1 cellular context compared by ENCODE assay signal in the genomic region with DNA sequence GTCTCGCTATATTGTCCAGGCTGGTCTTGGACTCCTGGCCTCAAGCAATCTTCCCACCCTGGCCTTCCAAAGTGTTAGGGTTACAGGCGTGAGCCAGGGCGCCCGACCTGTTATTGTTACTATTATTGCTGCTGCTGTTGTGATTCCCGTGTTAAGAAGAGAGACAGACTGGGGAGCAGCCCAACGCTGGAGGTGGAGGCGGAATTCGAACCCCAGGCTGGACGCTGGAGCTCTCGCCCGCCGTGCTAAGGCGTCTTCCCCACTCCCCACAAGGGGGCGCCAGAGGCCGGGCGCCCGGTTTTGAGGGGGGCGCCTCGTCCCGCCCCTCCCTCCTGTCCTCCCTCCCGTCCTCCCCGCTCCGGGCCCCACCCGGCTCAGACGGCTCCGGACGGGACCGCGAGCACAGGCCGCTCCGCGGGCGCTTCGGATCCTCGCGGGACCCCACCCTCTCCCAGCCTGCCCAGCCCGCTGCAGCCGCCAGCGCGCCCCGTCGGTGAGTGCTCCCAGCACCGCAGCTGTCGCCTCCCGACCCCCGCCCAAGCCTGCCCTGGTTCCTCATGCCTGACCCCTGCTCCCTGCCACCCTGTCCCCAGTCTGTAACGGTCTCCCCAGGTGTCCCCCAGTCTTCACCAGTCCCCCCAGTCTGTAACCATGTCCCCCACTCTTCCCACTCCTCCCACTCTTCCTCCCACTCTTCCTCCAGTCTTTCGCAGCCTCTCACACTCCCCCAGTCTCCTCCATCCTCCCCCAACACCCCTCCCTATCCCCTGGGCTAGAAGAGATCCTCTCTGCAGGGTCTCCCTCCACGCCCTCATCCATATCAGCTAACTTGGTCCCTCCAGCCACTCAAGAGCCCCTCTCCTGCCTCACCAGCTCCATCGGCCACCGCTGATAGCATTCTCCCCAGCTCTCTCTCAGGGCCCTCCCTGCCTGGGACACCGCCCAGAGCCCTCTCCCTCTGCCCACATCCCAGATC.
A peak's percentile ranks its signal among the peaks of the same experiment; 100 is the strongest.
TF ChIP-seq lines count a peak whose summit lies in the region.

A gene with protein sequence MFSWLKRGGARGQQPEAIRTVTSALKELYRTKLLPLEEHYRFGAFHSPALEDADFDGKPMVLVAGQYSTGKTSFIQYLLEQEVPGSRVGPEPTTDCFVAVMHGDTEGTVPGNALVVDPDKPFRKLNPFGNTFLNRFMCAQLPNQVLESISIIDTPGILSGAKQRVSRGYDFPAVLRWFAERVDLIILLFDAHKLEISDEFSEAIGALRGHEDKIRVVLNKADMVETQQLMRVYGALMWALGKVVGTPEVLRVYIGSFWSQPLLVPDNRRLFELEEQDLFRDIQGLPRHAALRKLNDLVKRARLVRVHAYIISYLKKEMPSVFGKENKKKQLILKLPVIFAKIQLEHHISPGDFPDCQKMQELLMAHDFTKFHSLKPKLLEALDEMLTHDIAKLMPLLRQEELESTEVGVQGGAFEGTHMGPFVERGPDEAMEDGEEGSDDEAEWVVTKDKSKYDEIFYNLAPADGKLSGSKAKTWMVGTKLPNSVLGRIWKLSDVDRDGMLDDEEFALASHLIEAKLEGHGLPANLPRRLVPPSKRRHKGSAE (plus strand): TSS at position 377 of the 976 bp plus-strand sequence. CDS start 3,191 bp downstream, outside the sequence.

TF ChIP-seq in K562, 482 proteins besides CTCF, POLR2A, EP300 and RAD21 (continued from another document and continues in another):
- TF ChIP-seq FOXP4 (CRISPR knock-in tag; IDR thresholded peaks at IDR 0.05; ENCODE audit: borderline replicate concordance): no peak
- TF ChIP-seq ZFP36 (IDR thresholded peaks at IDR 0.05; ENCODE audit: low read depth, low read length, partially characterized antibody): no peak
- no peak for TF ChIP-seq NR2C2 (CRISPR knock-in tag; IDR thresholded peaks at IDR 0.05)
- no peak for TF ChIP-seq NR2C2 (tag; IDR thresholded peaks at IDR 0.05)
- peak; percentile 90 for TF ChIP-seq POLR2G (IDR thresholded peaks at IDR 0.05; ENCODE audit: low read depth, low read length)
- no peak for TF ChIP-seq ZNF239 (CRISPR knock-in tag; IDR thresholded peaks at IDR 0.05)
- TF ChIP-seq DMBX1 (CRISPR knock-in tag; IDR thresholded peaks at IDR 0.05; ENCODE audit: borderline replicate concordance): no peak
- no peak for TF ChIP-seq NR2F6 (CRISPR knock-in tag; IDR thresholded peaks at IDR 0.05)
- TF ChIP-seq, protein P1, sequence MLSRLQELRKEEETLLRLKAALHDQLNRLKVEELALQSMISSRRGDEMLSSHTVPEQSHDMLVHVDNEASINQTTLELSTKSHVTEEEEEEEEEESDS (CRISPR knock-in tag; IDR thresholded peaks at IDR 0.05): no peak
- peak; percentile 83 for TF ChIP-seq BCOR (IDR thresholded peaks at IDR 0.05)
- no peak for TF ChIP-seq CEBPZ (IDR thresholded peaks at IDR 0.05; ENCODE audit: borderline replicate concordance, low read depth, low read length)
- peak; percentile 94 for TF ChIP-seq ADNP (tag; IDR thresholded peaks at IDR 0.05)
- no peak for TF ChIP-seq SRSF7 (optimal IDR thresholded peaks at IDR 0.05; ENCODE audit: low read depth, low read length)
- peak; percentile 59 for TF ChIP-seq RBM25 (IDR thresholded peaks at IDR 0.05; ENCODE audit: low read depth, low read length, severe bottlenecking)
- TF ChIP-seq, protein P2, sequence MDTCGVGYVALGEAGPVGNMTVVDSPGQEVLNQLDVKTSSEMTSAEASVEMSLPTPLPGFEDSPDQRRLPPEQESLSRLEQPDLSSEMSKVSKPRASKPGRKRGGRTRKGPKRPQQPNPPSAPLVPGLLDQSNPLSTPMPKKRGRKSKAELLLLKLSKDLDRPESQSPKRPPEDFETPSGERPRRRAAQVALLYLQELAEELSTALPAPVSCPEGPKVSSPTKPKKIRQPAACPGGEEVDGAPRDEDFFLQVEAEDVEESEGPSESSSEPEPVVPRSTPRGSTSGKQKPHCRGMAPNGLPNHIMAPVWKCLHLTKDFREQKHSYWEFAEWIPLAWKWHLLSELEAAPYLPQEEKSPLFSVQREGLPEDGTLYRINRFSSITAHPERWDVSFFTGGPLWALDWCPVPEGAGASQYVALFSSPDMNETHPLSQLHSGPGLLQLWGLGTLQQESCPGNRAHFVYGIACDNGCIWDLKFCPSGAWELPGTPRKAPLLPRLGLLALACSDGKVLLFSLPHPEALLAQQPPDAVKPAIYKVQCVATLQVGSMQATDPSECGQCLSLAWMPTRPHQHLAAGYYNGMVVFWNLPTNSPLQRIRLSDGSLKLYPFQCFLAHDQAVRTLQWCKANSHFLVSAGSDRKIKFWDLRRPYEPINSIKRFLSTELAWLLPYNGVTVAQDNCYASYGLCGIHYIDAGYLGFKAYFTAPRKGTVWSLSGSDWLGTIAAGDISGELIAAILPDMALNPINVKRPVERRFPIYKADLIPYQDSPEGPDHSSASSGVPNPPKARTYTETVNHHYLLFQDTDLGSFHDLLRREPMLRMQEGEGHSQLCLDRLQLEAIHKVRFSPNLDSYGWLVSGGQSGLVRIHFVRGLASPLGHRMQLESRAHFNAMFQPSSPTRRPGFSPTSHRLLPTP (IDR thresholded peaks at IDR 0.05; ENCODE audit: borderline replicate concordance, extremely low read depth, insufficient read length): peak; percentile 77
- TF ChIP-seq ZKSCAN8 (CRISPR knock-in tag; IDR thresholded peaks at IDR 0.05): no peak
- no peak for TF ChIP-seq USF2 (CRISPR knock-in tag; IDR thresholded peaks at IDR 0.05)
- TF ChIP-seq, protein P3, sequence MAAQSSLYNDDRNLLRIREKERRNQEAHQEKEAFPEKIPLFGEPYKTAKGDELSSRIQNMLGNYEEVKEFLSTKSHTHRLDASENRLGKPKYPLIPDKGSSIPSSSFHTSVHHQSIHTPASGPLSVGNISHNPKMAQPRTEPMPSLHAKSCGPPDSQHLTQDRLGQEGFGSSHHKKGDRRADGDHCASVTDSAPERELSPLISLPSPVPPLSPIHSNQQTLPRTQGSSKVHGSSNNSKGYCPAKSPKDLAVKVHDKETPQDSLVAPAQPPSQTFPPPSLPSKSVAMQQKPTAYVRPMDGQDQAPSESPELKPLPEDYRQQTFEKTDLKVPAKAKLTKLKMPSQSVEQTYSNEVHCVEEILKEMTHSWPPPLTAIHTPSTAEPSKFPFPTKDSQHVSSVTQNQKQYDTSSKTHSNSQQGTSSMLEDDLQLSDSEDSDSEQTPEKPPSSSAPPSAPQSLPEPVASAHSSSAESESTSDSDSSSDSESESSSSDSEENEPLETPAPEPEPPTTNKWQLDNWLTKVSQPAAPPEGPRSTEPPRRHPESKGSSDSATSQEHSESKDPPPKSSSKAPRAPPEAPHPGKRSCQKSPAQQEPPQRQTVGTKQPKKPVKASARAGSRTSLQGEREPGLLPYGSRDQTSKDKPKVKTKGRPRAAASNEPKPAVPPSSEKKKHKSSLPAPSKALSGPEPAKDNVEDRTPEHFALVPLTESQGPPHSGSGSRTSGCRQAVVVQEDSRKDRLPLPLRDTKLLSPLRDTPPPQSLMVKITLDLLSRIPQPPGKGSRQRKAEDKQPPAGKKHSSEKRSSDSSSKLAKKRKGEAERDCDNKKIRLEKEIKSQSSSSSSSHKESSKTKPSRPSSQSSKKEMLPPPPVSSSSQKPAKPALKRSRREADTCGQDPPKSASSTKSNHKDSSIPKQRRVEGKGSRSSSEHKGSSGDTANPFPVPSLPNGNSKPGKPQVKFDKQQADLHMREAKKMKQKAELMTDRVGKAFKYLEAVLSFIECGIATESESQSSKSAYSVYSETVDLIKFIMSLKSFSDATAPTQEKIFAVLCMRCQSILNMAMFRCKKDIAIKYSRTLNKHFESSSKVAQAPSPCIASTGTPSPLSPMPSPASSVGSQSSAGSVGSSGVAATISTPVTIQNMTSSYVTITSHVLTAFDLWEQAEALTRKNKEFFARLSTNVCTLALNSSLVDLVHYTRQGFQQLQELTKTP (IDR thresholded peaks at IDR 0.05; ENCODE audit: low read depth in 1 of 2, partially characterized antibody in 2 of 2): no peak
- TF ChIP-seq XRCC4 (IDR thresholded peaks at IDR 0.05; ENCODE audit: extremely low read depth, insufficient read depth, insufficient read length): no peak
- TF ChIP-seq EP400 (IDR thresholded peaks at IDR 0.05): 0 out of 2 replicates have a peak, but pooled peaks have one; percentile 54
- TF ChIP-seq CHD2 (IDR thresholded peaks at IDR 0.05; ENCODE audit: low read depth, low read length): 0 out of 2 replicates have a peak, but pooled peaks have one; percentile 44
- TF ChIP-seq TCF7 (IDR thresholded peaks at IDR 0.05; ENCODE audit: borderline replicate concordance): no peak
- peak; percentile 73 for TF ChIP-seq SMC3 (conservative IDR thresholded peaks at IDR 0.05; ENCODE audit: insufficient read depth, low read depth, low read length)
- TF ChIP-seq NBN (IDR thresholded peaks at IDR 0.05; ENCODE audit: low read depth): no peak
- TF ChIP-seq MYNN (IDR thresholded peaks at IDR 0.05): no peak
- TF ChIP-seq MYNN (CRISPR knock-in tag; IDR thresholded peaks at IDR 0.05): no peak
- TF ChIP-seq BCL6 (CRISPR knock-in tag; IDR thresholded peaks at IDR 0.05): no peak
- TF ChIP-seq, protein P4, sequence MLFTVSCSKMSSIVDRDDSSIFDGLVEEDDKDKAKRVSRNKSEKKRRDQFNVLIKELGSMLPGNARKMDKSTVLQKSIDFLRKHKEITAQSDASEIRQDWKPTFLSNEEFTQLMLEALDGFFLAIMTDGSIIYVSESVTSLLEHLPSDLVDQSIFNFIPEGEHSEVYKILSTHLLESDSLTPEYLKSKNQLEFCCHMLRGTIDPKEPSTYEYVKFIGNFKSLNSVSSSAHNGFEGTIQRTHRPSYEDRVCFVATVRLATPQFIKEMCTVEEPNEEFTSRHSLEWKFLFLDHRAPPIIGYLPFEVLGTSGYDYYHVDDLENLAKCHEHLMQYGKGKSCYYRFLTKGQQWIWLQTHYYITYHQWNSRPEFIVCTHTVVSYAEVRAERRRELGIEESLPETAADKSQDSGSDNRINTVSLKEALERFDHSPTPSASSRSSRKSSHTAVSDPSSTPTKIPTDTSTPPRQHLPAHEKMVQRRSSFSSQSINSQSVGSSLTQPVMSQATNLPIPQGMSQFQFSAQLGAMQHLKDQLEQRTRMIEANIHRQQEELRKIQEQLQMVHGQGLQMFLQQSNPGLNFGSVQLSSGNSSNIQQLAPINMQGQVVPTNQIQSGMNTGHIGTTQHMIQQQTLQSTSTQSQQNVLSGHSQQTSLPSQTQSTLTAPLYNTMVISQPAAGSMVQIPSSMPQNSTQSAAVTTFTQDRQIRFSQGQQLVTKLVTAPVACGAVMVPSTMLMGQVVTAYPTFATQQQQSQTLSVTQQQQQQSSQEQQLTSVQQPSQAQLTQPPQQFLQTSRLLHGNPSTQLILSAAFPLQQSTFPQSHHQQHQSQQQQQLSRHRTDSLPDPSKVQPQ (CRISPR knock-in tag; IDR thresholded peaks at IDR 0.05; ENCODE audit: borderline replicate concordance): no peak
- peak; percentile 34; the same call in 1 of the 2 replicates for TF ChIP-seq SMARCA5 (IDR thresholded peaks at IDR 0.05)
- no peak for TF ChIP-seq NELFE (IDR thresholded peaks at IDR 0.05; ENCODE audit: insufficient read depth, insufficient read length)
- no peak for TF ChIP-seq ATF1 (CRISPR knock-in tag; IDR thresholded peaks at IDR 0.05)
- peak; percentile 38; the same call in 1 of the 2 replicates for TF ChIP-seq ATF1 (tag; IDR thresholded peaks at IDR 0.05)
- TF ChIP-seq, protein P5, sequence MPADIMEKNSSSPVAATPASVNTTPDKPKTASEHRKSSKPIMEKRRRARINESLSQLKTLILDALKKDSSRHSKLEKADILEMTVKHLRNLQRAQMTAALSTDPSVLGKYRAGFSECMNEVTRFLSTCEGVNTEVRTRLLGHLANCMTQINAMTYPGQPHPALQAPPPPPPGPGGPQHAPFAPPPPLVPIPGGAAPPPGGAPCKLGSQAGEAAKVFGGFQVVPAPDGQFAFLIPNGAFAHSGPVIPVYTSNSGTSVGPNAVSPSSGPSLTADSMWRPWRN (IDR thresholded peaks at IDR 0.05; ENCODE audit: low read depth): no peak
- no peak for TF ChIP-seq ETV1 (tag; conservative IDR thresholded peaks at IDR 0.05; ENCODE audit: low read depth)
